28 cellular contexts compared by ENCODE assay signal in genomic region chr2:205545971-205546370, GRCh38.
DNase-seq lines count a peak whose midpoint lies in the region; ATAC-seq and TF ChIP-seq lines count a peak whose summit lies in the region.
"Had no signal": no experiment of that assay in that cellular context is flagged by ENCODE, and none has a peak within 500 bp of the region (broad histone marks: within the 10 kb centered on the region; RNA-seq: fewer than 3 reads in every experiment).

No MANE protein-coding gene starts in this region.

- no peak overlapping the region for H2AFZ ChIP-seq in OCI-LY3 (ENCODE audit: low read depth, low read length)
- H2AFZ ChIP-seq: hepatocyte, PC-9 had no signal

- H3K36me3 ChIP-seq in OCI-LY3 (replicated peaks; ENCODE audit: low read depth, low read length), result no peaks in the 10 kb centered on the region
- H3K36me3 ChIP-seq: MG63, suprapubic skin, upper lobe of right lung had no signal

- no peak overlapping the region for H3K9ac ChIP-seq in OCI-LY3 (ENCODE audit: low read length)

- no peaks in the 10 kb centered on the region for H3K79me2 ChIP-seq in OCI-LY3 (ENCODE audit: low read length)
- H3K79me2 ChIP-seq: hepatocyte had no signal

- H3K9me3 ChIP-seq in OCI-LY3 (ENCODE audit: insufficient read depth, low read length), result no peaks in the 10 kb centered on the region
- H3K9me3 ChIP-seq: A549, MG63, suprapubic skin, upper lobe of right lung had no signal

- H4K20me1 ChIP-seq in OCI-LY3 (ENCODE audit: insufficient read depth, low read length), result no peaks in the 10 kb centered on the region

- H3K27me3 ChIP-seq in OCI-LY3 (ENCODE audit: low read depth, low read length), result peaks cover 20% of the 10 kb centered on the region; the same call in 1 of the 2 replicates
- H3K27me3 ChIP-seq: hepatocyte, MG63, suprapubic skin, upper lobe of right lung had no signal

- no peak overlapping the region for H3K27ac ChIP-seq in OCI-LY3 (ENCODE audit: low read length)
- H3K27ac ChIP-seq: A549, hepatocyte, PC-9, suprapubic skin, upper lobe of right lung had no signal

- no peak overlapping the region; the same call in 1 of the 2 replicates for H3K4me3 ChIP-seq in OCI-LY3 (ENCODE audit: low read length)
- H3K4me3 ChIP-seq: A549, hepatocyte, lung, MG63, PC-9, skin epidermis, suprapubic skin, upper lobe of right lung had no signal

- intact Hi-C loops in Right ventricle myocardium inferior (cut with DNase I) (no loop called here), Right ventricle myocardium superior (cut with DNase I) (no loop called here)

- H3K4me2 ChIP-seq in OCI-LY3 (ENCODE audit: low read length), result peak overlapping the region; percentile 54
- H3K4me2 ChIP-seq: A549, hepatocyte, PC-9 had no signal

- ATAC-seq in Right ventricle myocardium inferior (no peak), Right ventricle myocardium superior (ENCODE audit: poor library complexity) (no peak), HG02970 (IDR thresholded peaks at IDR 0.05; ENCODE audit: low FRiP score, unreplicated experiment) (no peak), HG02840 (IDR thresholded peaks at IDR 0.05; ENCODE audit: low FRiP score, unreplicated experiment) (no peak)
- ATAC-seq: A549; CD8-positive, alpha-beta T cell; natural killer cell treated with Interleukin-12 subunit alpha and Interleukin-12 subunit beta and Interleukin-15 and Interleukin-18, amount 100 ng/mL, for 72 hours; stimulated activated naive B cell treated with anti-CD40 and anti-IgM and Interleukin-4, amounts not matched to agents 10 μg/mL and 1 μg/mL and 100 μg/mL, for 72 hours had no signal

- peaks cover 23% of the 10 kb centered on the region for H3K4me1 ChIP-seq in OCI-LY3 (ENCODE audit: low read length)
- H3K4me1 ChIP-seq: A549 had no signal

- DNase-seq in Right ventricle myocardium inferior (ENCODE audit: missing footprints), result peak; percentile 45
- no peak for DNase-seq in Right ventricle myocardium superior
- peak; percentile 15 for DNase-seq in medulla oblongata (ENCODE audit: extremely low spot score)
- no peak for DNase-seq in C1 segment of cervical spinal cord (lab: John Stamatoyannopoulos, UW)
- DNase-seq in NCI-H526 treated with DMSO at 0.1 percent for 48 hours (lab: John Stamatoyannopoulos, UW), result no peak
- DNase-seq: activated CD4-positive, alpha-beta T cell treated with anti-CD3 and anti-CD28 coated beads for 48 hours; activated CD8-positive, alpha-beta memory T cell treated with anti-CD3 and anti-CD28 coated beads for 24 hours; activated T-cell treated with anti-CD3 and anti-CD28 coated beads for 4 hours; CD8-positive, alpha-beta T cell; MG63; NCI-H1436 treated with DMSO at 0.1 percent for 48 hours; NCI-H345; NCI-H774; PC-9; retina; SHP77; stimulated activated naive B cell treated with anti-CD40 and anti-IgM and Interleukin-4, amounts not matched to agents 10 μg/mL and 1 μg/mL and 100 μg/mL, for 72 hours; SW 1271; upper lobe of right lung had no signal

- TF ChIP-seq CTCF in OCI-LY3 (IDR thresholded peaks at IDR 0.05; ENCODE audit: low read depth, low read length), result no peak

Comparison
In these comparisons a context has a peak if more than half of its experiments do, and no peak if none do; other contexts are left out.
1. DNase-seq: peak in Right ventricle myocardium inferior (single experiment) and medulla oblongata (single experiment); none in Right ventricle myocardium superior (single experiment), C1 segment of cervical spinal cord (0 of 14) and NCI-H526 treated with DMSO at 0.1 percent for 48 hours (single experiment).